Comparison of ENCODE assay signal across 27 cellular contexts in the genomic region with DNA sequence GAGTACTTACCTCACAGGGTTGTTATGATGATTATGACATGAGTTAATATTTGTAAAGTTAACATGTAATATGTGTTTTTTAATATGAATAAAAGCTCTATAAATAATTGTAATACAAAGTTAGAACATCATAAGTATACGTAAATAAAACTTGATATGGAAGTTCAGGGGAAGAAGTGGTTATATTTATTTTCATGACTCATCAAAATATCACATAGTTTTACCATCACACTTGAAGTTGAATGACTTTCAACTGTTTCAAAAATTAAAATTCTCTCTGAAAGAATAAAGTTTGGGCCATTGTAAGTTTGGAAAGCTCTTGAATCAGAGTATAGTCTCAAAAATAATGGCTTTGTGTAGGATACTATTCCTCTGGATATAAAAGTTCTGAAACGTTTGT. TPM values are rescaled to one million over a fixed set of nuclear protein-coding genes. Genes with fewer than 3 reads are reported as not detected.
DNase-seq lines count a peak whose midpoint lies in the region; ATAC-seq and TF ChIP-seq lines count a peak whose summit lies in the region.
"Had no signal": no experiment of that assay in that cellular context is flagged by ENCODE, and none has a peak within 500 bp of the region (broad histone marks: within the 10 kb centered on the region; RNA-seq: fewer than 3 reads in every experiment).

No MANE protein-coding gene starts in this region.

- H3K4me3 Mint-ChIP-seq in activated T-cell treated with anti-CD3 and anti-CD28 coated beads, Interleukin-2, amount 50 U/mL, for 24 hours = peak overlapping the region; percentile 68
- peak overlapping the region; percentile 65 for H3K4me3 Mint-ChIP-seq in activated naive CD8-positive, alpha-beta T cell
- H3K4me3 Mint-ChIP-seq in natural killer cell treated with Interleukin-12 subunit alpha and Interleukin-12 subunit beta and Interleukin-15 and Interleukin-18, amount 100 ng/mL, for 72 hours = peak overlapping the region; percentile 84

- POLR2A ChIA-PET in IMR-90 (lab: Charles Lee; ENCODE audit: unreplicated experiment) = no interaction called here

- H4K5ac ChIP-seq in IMR-90 (ENCODE audit: low read depth, low read length) = no peak overlapping the region

- H4K8ac ChIP-seq in IMR-90 (ENCODE audit: low read depth in 2 of 2, low read length in 2 of 2) = no peak overlapping the region

- H2AFZ ChIP-seq in IMR-90 (replicated peaks; ENCODE audit: low read length, poor library complexity) = no peak overlapping the region

- dilution Hi-C loops in IMR-90 (cut with HindIII; ENCODE audit: low sequenced_read_pairs, unreplicated experiment) = no loop called here

- BruUV-seq in IMR-90 (replicated peaks; lab: Mats Ljungman, UMichigan) = no TSS peak

- WGBS in IMR-90 (ENCODE audit: extremely low coverage in 2 of 2, insufficient read length in 1 of 2), 2 experiments = no CpG with 5 or more reads among the region's 2 CpGs

- no peaks in the 10 kb centered on the region for H3K9me1 ChIP-seq in IMR-90 (ENCODE audit: insufficient read depth, low read length)

- no peak overlapping the region for H3K4me3 ChIP-seq in IMR-90 (ENCODE audit: insufficient read depth, low read depth, low read length)
- no peak overlapping the region for H3K4me3 ChIP-seq in foreskin fibroblast (ENCODE audit: low read depth in 1 of 2, low read length in 2 of 2)
- H3K4me3 ChIP-seq: gastrocnemius medialis, right atrium auricular region, vagina had no signal

- TF ChIP-seq RAD21 in IMR-90 (IDR thresholded peaks at IDR 0.05; ENCODE audit: low read length) = no peak

- H3K36me3 Mint-ChIP-seq in activated T-cell treated with anti-CD3 and anti-CD28 coated beads, Interleukin-2, amount 50 U/mL, for 24 hours (ENCODE audit: low read depth) = peaks cover 8% of the 10 kb centered on the region
- H3K36me3 Mint-ChIP-seq in activated naive CD8-positive, alpha-beta T cell = peaks cover 7% of the 10 kb centered on the region
- H3K36me3 Mint-ChIP-seq in natural killer cell treated with Interleukin-12 subunit alpha and Interleukin-12 subunit beta and Interleukin-15 and Interleukin-18, amount 100 ng/mL, for 72 hours = no peaks in the 10 kb centered on the region
- H3K36me3 Mint-ChIP-seq: IgD-negative memory B cell had no signal

- TF ChIP-seq CTCF in IMR-90 (conservative IDR thresholded peaks at IDR 0.05; ENCODE audit: low read depth, low read length) (no peak), foreskin fibroblast (IDR thresholded peaks at IDR 0.05; ENCODE audit: low read depth, low read length) (no peak)

- H3K18ac ChIP-seq in IMR-90 (ENCODE audit: low read depth, low read length) = no peak overlapping the region

- no peak overlapping the region for H3K27ac ChIP-seq in IMR-90 (ENCODE audit: insufficient read depth, low read length)
- H3K27ac ChIP-seq: C4-2B, gastrocnemius medialis, right atrium auricular region, vagina had no signal

- peaks cover 56% of the 10 kb centered on the region for H3K4me1 Mint-ChIP-seq in activated T-cell treated with anti-CD3 and anti-CD28 coated beads, Interleukin-2, amount 50 U/mL, for 24 hours (ENCODE audit: low read depth)
- H3K4me1 Mint-ChIP-seq in activated naive CD8-positive, alpha-beta T cell (ENCODE audit: low read depth) = peaks cover 61% of the 10 kb centered on the region
- peaks cover 29 to 61% of the 10 kb centered on the region in 2 donors for H3K4me1 Mint-ChIP-seq in natural killer cell treated with Interleukin-12 subunit alpha and Interleukin-12 subunit beta and Interleukin-15 and Interleukin-18, amount 100 ng/mL, for 72 hours (ENCODE audit: low read depth in 2 of 2)
- H3K4me1 Mint-ChIP-seq: IgD-negative memory B cell had no signal

- CTCF ChIA-PET in IMR-90 (lab: Yijun Ruan, JAX) = interaction anchor here (1.2 kb wide), 1 partner anchor 76 kb away, joined by 3 read pairs; no protein-coding TSS in a partner anchor

- no peaks in the 10 kb centered on the region for H3K27me3 ChIP-seq in IMR-90 (ENCODE audit: control insufficient read depth, insufficient read depth, low read length)
- H3K27me3 ChIP-seq: gastrocnemius medialis, right atrium auricular region, vagina had no signal

- H2AK5ac ChIP-seq in IMR-90 (ENCODE audit: low read depth, low read length) = no peak overlapping the region

- TF ChIP-seq POLR2A in IMR-90 (IDR thresholded peaks at IDR 0.05; ENCODE audit: low read depth, low read length) = no peak

- H3K27ac Mint-ChIP-seq in activated T-cell treated with anti-CD3 and anti-CD28 coated beads, Interleukin-2, amount 50 U/mL, for 24 hours = peak overlapping the region; percentile 89
- peak overlapping the region; percentile 90 for H3K27ac Mint-ChIP-seq in activated naive CD8-positive, alpha-beta T cell
- peak overlapping the region; percentile 81 to 87 for H3K27ac Mint-ChIP-seq in natural killer cell treated with Interleukin-12 subunit alpha and Interleukin-12 subunit beta and Interleukin-15 and Interleukin-18, amount 100 ng/mL, for 72 hours
- H3K27ac Mint-ChIP-seq: IgD-negative memory B cell had no signal

- no peaks in the 10 kb centered on the region for H3K9me3 ChIP-seq in IMR-90 (ENCODE audit: control insufficient read depth, insufficient read depth, low read length)
- H3K9me3 ChIP-seq: gastrocnemius medialis, vagina had no signal

- no peak overlapping the region for H3K56ac ChIP-seq in IMR-90 (ENCODE audit: extremely low read depth, insufficient read depth, low read length)

- H4K91ac ChIP-seq in IMR-90 (ENCODE audit: insufficient read depth, low read depth, low read length) = no peak overlapping the region

- intact Hi-C loops in IMR-90 (cut with micrococcal nuclease) = no loop called here

- no peak overlapping the region for H3K23ac ChIP-seq in IMR-90 (ENCODE audit: low read depth, low read length)

- H3K4me2 ChIP-seq in IMR-90 (ENCODE audit: low read depth, low read length) = no peak overlapping the region

- peaks cover 6% of the 10 kb centered on the region for H3K27me3 Mint-ChIP-seq in activated T-cell treated with anti-CD3 and anti-CD28 coated beads, Interleukin-2, amount 50 U/mL, for 24 hours
- no peaks in the 10 kb centered on the region for H3K27me3 Mint-ChIP-seq in activated naive CD8-positive, alpha-beta T cell
- H3K27me3 Mint-ChIP-seq in natural killer cell treated with Interleukin-12 subunit alpha and Interleukin-12 subunit beta and Interleukin-15 and Interleukin-18, amount 100 ng/mL, for 72 hours = no peaks in the 10 kb centered on the region

- H2AK9ac ChIP-seq in IMR-90 (replicated peaks; ENCODE audit: low read depth, low read length, poor library complexity) = no peak overlapping the region

- H3K4me1 ChIP-seq in IMR-90 (ENCODE audit: control insufficient read depth, insufficient read depth, low read length) = no peaks in the 10 kb centered on the region
- H3K4me1 ChIP-seq: gastrocnemius medialis, right atrium auricular region, vagina had no signal

- no peaks in the 10 kb centered on the region for H4K20me1 ChIP-seq in IMR-90 (ENCODE audit: insufficient read depth, low read length)

- no peaks in the 10 kb centered on the region for H3K36me3 ChIP-seq in IMR-90 (ENCODE audit: control insufficient read depth, insufficient read depth, low read length)
- H3K36me3 ChIP-seq: gastrocnemius medialis, right atrium auricular region, vagina had no signal

- no peak overlapping the region for H2BK15ac ChIP-seq in IMR-90 (ENCODE audit: low read depth, low read length)

- no peak for ATAC-seq in IMR-90 (ENCODE audit: low read depth)
- no peak for ATAC-seq in natural killer cell treated with Interleukin-12 subunit alpha and Interleukin-12 subunit beta and Interleukin-15 and Interleukin-18, amount 100 ng/mL, for 72 hours
- ATAC-seq: esophagus mucosa, gastrocnemius medialis had no signal

- H3K14ac ChIP-seq in IMR-90 (replicated peaks; ENCODE audit: low read depth, low read length) = no peak overlapping the region

- no peak overlapping the region for H3K9ac ChIP-seq in IMR-90 (ENCODE audit: low read depth, low read length)

- no peak overlapping the region for H3K4ac ChIP-seq in IMR-90 (ENCODE audit: low read depth, low read length)

- in situ Hi-C loops in IMR-90 (cut with MboI; ENCODE audit: low sequenced_read_pairs) = no loop called here

- no peak overlapping the region for H2BK120ac ChIP-seq in IMR-90 (ENCODE audit: low read depth, low read length)

- DNase-seq in activated T-cell treated with anti-CD3 and anti-CD28 coated beads, Interleukin-2, amount 50 U/mL, for 24 hours = no peak
- no peak for DNase-seq in activated T-cell treated with anti-CD3 and anti-CD28 coated beads, Interleukin-2, amount 50 U/mL, for 1 hour
- DNase-seq in IMR-90 (no peak), inferior parietal cortex (ENCODE audit: extremely low spot score) (no peak), mesenteric fat pad (ENCODE audit: low spot score) (no peak), foreskin fibroblast (no peak)
- no peak for DNase-seq in natural killer cell treated with Interleukin-12 subunit alpha and Interleukin-12 subunit beta and Interleukin-15 and Interleukin-18, amount 100 ng/mL, for 72 hours (ENCODE audit: low spot score)
- DNase-seq: activated effector memory CD4-positive, alpha-beta T cell treated with anti-CD3 and anti-CD28 coated beads, Interleukin-2, amount 50 U/mL, for 16 hours; effector CD4-positive, alpha-beta T cell; gastrocnemius medialis; GOT3; hypothalamus; NCI-H345; SHP77; substantia nigra; SW 1271 had no signal

- no peaks in the 10 kb centered on the region for H3K79me1 ChIP-seq in IMR-90 (ENCODE audit: low read depth in 1 of 2, low read length in 2 of 2)

- H3K9me3 Mint-ChIP-seq in activated T-cell treated with anti-CD3 and anti-CD28 coated beads, Interleukin-2, amount 50 U/mL, for 24 hours = no peaks in the 10 kb centered on the region
- H3K9me3 Mint-ChIP-seq in activated naive CD8-positive, alpha-beta T cell (ENCODE audit: low read depth) = no peaks in the 10 kb centered on the region
- H3K9me3 Mint-ChIP-seq in natural killer cell treated with Interleukin-12 subunit alpha and Interleukin-12 subunit beta and Interleukin-15 and Interleukin-18, amount 100 ng/mL, for 72 hours = no peaks in the 10 kb centered on the region
- H3K9me3 Mint-ChIP-seq: IgD-negative memory B cell had no signal

- no peak overlapping the region for H2BK5ac ChIP-seq in IMR-90 (ENCODE audit: low read depth, low read length, poor library complexity, severe bottlenecking)

- H2BK20ac ChIP-seq in IMR-90 (ENCODE audit: low read depth, low read length) = no peak overlapping the region

RNA-seq across cellular contexts. Expression of gene SH2D1A, which starts 8.3 kb away (rescaled TPM):
- total RNA-seq in IMR-90 (2012; rRNA removed) = not detected in 2 replicates
- not detected in 2 replicates for polyA plus RNA-seq in IMR-90 (2012; rRNA removed)
- not detected in 2 replicates for polyA plus RNA-seq in IMR-90 (2012; cell fraction: cytosol; rRNA removed)
- polyA plus RNA-seq in IMR-90 (2012; cell fraction: nucleus; rRNA removed; ENCODE audit: low replicate concordance) = not detected in 2 replicates
- total RNA-seq in natural killer cell treated with Interleukin-12 subunit alpha and Interleukin-12 subunit beta and Interleukin-15 and Interleukin-18, amount 100 ng/mL, for 72 hours = 10 to 100 TPM; 76.1 to 76.7 TPM
- 0.55 TPM for total RNA-seq in mesenteric fat pad
- total RNA-seq: cerebellum, gastrocnemius medialis, kidney epithelial cell, lung microvascular endothelial cell, osteoblast had no signal
- polyA plus RNA-seq: AG04450 had no signal

RNA-seq across cellular contexts. Expression of gene TEX13D, which starts 22.2 kb away (rescaled TPM):
- not detected in 2 replicates for total RNA-seq in IMR-90 (2012; rRNA removed)
- not detected in 2 replicates for polyA plus RNA-seq in IMR-90 (2012; rRNA removed)
- not detected in 2 replicates for polyA plus RNA-seq in IMR-90 (2012; cell fraction: cytosol; rRNA removed)
- not detected in 2 replicates for polyA plus RNA-seq in IMR-90 (2012; cell fraction: nucleus; rRNA removed; ENCODE audit: low replicate concordance)
- total RNA-seq in natural killer cell treated with Interleukin-12 subunit alpha and Interleukin-12 subunit beta and Interleukin-15 and Interleukin-18, amount 100 ng/mL, for 72 hours = 1 to 10 TPM in 1 of 2 donors, not detected in 1; 1.6 TPM
- total RNA-seq in mesenteric fat pad = not detected
- total RNA-seq: cerebellum, esophagus mucosa, gastrocnemius medialis, kidney epithelial cell, lung microvascular endothelial cell, osteoblast, right atrium auricular region, vagina had no signal
- polyA plus RNA-seq: AG04450, IgD-negative memory B cell had no signal

Comparison
In these comparisons a context has a peak if more than half of its experiments do, and no peak if none do; other contexts are left out.
1. RNA of gene SH2D1A, which starts 8.3 kb away (total RNA-seq): 76.1 to 76.7 TPM in natural killer cell treated with Interleukin-12 subunit alpha and Interleukin-12 subunit beta and Interleukin-15 and Interleukin-18, amount 100 ng/mL, for 72 hours; 0.55 TPM in mesenteric fat pad (single experiment) and not detected in IMR-90; every median in the first group is over 10 times any median in the second.
2. Peak in every context shown above with its lines, with median percentiles within 50 percentile points of each other: H3K27ac Mint-ChIP-seq and H3K4me3 Mint-ChIP-seq.